In the genomic region with DNA sequence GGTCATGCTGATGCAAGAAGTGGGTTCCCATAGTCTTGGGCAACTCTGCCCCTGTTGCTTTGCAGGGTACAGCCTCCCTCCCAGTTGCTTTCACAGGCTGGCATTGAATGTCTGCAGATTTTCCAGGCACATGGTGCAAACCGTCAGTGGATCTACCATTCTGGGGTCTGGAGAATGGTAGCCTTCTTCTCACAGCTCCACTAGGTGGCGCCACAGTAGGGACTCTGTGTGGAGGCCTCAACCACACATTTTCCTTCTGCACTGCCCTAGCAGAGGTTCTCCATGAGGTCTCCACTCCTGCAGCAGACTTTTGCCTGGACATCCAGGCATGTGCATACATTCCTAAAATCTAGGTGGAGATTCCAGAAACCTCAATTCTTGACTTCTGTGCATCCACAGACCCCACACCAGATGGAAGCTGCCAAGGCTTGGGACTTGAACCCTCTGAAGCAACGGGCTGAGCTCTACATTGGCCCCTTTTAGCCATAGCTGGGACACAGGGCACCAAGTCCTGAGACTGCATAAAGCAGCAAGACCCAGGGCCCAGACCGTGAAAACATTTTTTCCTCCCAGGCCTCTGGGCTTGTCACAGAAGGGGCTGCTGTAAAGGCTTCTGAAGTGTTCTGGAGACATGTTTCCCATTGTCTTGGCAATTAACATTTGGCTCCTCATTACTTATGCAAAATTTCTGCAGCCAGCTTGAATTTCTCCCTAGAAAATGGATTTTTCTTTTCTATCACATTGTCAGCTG, we compare ENCODE assay signal across 14 cellular contexts.
A peak's percentile ranks its signal among the peaks of the same experiment; 100 is the strongest.
DNase-seq lines count a peak whose midpoint lies in the region; ATAC-seq, FAIRE-seq and TF ChIP-seq lines count a peak whose summit lies in the region.
"Had no signal": no experiment of that assay in that cellular context is flagged by ENCODE, and none has a peak within 500 bp of the region (broad histone marks: within the 10 kb centered on the region; RNA-seq: fewer than 3 reads in every experiment).

No MANE protein-coding gene starts in this region.

- ATAC-seq in activated T-cell treated with anti-CD3 and anti-CD28 coated beads, Interleukin-2, amount 50 U/mL, for 72 hours (replicated peaks in 1 of 2) = no peak
- ATAC-seq in activated T-cell treated with anti-CD3 and anti-CD28 coated beads, Interleukin-2, amount 50 U/mL, for 4 hours = no peak
- ATAC-seq in K562 = no peak
- no peak for ATAC-seq in omental fat pad (ENCODE audit: low FRiP score)
- ATAC-seq: GM12878 had no signal

- no peak overlapping the region for H3K4me2 ChIP-seq in K562 (ENCODE audit: insufficient read depth, low read length)
- H3K4me2 ChIP-seq: BLaER1 treated with 17β-estradiol and CSF1 and Interleukin-3, amounts not matched to agents 10 nM and 100 nM had no signal

- no peak overlapping the region for H3K4me3 Mint-ChIP-seq in activated T-cell treated with anti-CD3 and anti-CD28 coated beads, Interleukin-2, amount 50 U/mL, for 72 hours
- no peak overlapping the region for H3K4me3 Mint-ChIP-seq in activated T-cell treated with anti-CD3 and anti-CD28 coated beads, Interleukin-2, amount 50 U/mL, for 4 hours

- TF ChIP-seq RAD21 in K562 (CRISPR knock-in tag; conservative IDR thresholded peaks at IDR 0.05 in 1 of 2, IDR thresholded peaks at IDR 0.05 in 1 of 2) = no peak; a peak in 1 of 4 replicates

- intact Hi-C loops in K562 (cut with micrococcal nuclease) = loop anchor here (10.0 kb wide), 1 partner anchor 522 kb away; no protein-coding TSS in a partner anchor

- no peaks in the 10 kb centered on the region for H4K20me1 ChIP-seq in K562 (replicated peaks; ENCODE audit: control insufficient read depth, insufficient read depth, low read length)
- H4K20me1 ChIP-seq: BLaER1 treated with 17β-estradiol and CSF1 and Interleukin-3, amounts not matched to agents 10 nM and 100 nM had no signal

- 0% methylated on average over 4 of the region's 4 CpGs for WGBS in K562 (ENCODE audit: insufficient coverage, low coverage, missing lambda C conversion rate)
- WGBS in small intestine, 3 donors = 64 to 79% (median 79%) methylated on average over 4 of the region's 4 CpGs

- no peaks in the 10 kb centered on the region for H3K36me3 ChIP-seq in K562 (ENCODE audit: control insufficient read depth, insufficient read depth, low read length)
- H3K36me3 ChIP-seq in small intestine (ENCODE audit: control insufficient read depth in 2 of 2, insufficient read depth in 2 of 2, low read length in 2 of 2) = no peaks in the 10 kb centered on the region
- H3K36me3 ChIP-seq: BLaER1 treated with 17β-estradiol and CSF1 and Interleukin-3, amounts not matched to agents 10 nM and 100 nM; spleen had no signal

- no peaks in the 10 kb centered on the region for H3K9me1 ChIP-seq in K562 (ENCODE audit: control insufficient read depth, insufficient read depth, low read length)

- H3K9me3 ChIP-seq in K562 (replicated peaks; ENCODE audit: control insufficient read depth, insufficient read depth, low read depth, low read length) (no peaks in the 10 kb centered on the region), small intestine (ENCODE audit: control insufficient read depth, low read depth) (peaks cover 1% of the 10 kb centered on the region)

- H3K4me1 Mint-ChIP-seq in activated T-cell treated with anti-CD3 and anti-CD28 coated beads, Interleukin-2, amount 50 U/mL, for 72 hours (ENCODE audit: low read depth) = no peaks in the 10 kb centered on the region
- H3K4me1 Mint-ChIP-seq in activated T-cell treated with anti-CD3 and anti-CD28 coated beads, Interleukin-2, amount 50 U/mL, for 4 hours (ENCODE audit: low read depth) = no peaks in the 10 kb centered on the region

- in situ Hi-C loops in K562 (cut with MboI) (no loop called here), KBM-7 (cut with MboI; ENCODE audit: low pct_unique_long_range_greater_than_20kb, low sequenced_read_pairs) (no loop called here)

- TF ChIP-seq EP300 in K562 (IDR thresholded peaks at IDR 0.05; ENCODE audit: low read length) = no peak

- no peak for TF ChIP-seq POLR2A in K562 (conservative IDR thresholded peaks at IDR 0.05)

- no peak overlapping the region for H2AFZ ChIP-seq in K562 (ENCODE audit: low read depth, low read length)

- no peak overlapping the region for H3K4me3 ChIP-seq in Jurkat, Clone E6-1 (ENCODE audit: low read length)
- H3K4me3 ChIP-seq in K562 (no peak overlapping the region), small intestine (ENCODE audit: low read depth in 1 of 2, low read length in 2 of 2) (no peak overlapping the region)
- H3K4me3 ChIP-seq: BLaER1 treated with 17β-estradiol and CSF1 and Interleukin-3, amounts not matched to agents 10 nM and 100 nM; GM12878; spleen had no signal

- TF ChIP-seq CTCF in K562 (IDR thresholded peaks at IDR 0.05 in 2 of 3, conservative IDR thresholded peaks at IDR 0.05 in 1 of 3; ENCODE audit: insufficient read depth in 2 of 3, low read depth in 1 of 3, low read length in 3 of 3) = 0 out of 6 replicates have a peak, but pooled peaks of 2 of the 3 experiments have one; percentile 7 to 25
- no peak for TF ChIP-seq CTCF in omental fat pad (IDR thresholded peaks at IDR 0.05)

- no peak overlapping the region for H3K9ac ChIP-seq in K562 (ENCODE audit: insufficient read depth in 1 of 2, low read depth in 2 of 2, low read length in 2 of 2)
- H3K9ac ChIP-seq: BLaER1 treated with 17β-estradiol and CSF1 and Interleukin-3, amounts not matched to agents 10 nM and 100 nM had no signal

- peaks cover 0 to 2% of the 10 kb centered on the region in 2 donors for H3K36me3 Mint-ChIP-seq in activated T-cell treated with anti-CD3 and anti-CD28 coated beads, Interleukin-2, amount 50 U/mL, for 72 hours (ENCODE audit: insufficient read depth in 2 of 2)
- H3K36me3 Mint-ChIP-seq in activated T-cell treated with anti-CD3 and anti-CD28 coated beads, Interleukin-2, amount 50 U/mL, for 4 hours (ENCODE audit: insufficient read depth) = no peaks in the 10 kb centered on the region

- POLR2A ChIA-PET in K562 (lab: Yijun Ruan, JAX) = no interaction called here

- BruUV-seq in K562 (replicated peaks; lab: Mats Ljungman, UMichigan) = no TSS peak

- H3K27ac ChIP-seq in K562 (ENCODE audit: extremely low read depth, low read depth, low read length) (no peak overlapping the region), small intestine (ENCODE audit: low read depth in 1 of 2, low read length in 1 of 2) (no peak overlapping the region)
- H3K27ac ChIP-seq: BLaER1 treated with 17β-estradiol and CSF1 and Interleukin-3, amounts not matched to agents 10 nM and 100 nM; RWPE1; spleen had no signal

- DNase-seq in activated T-cell treated with anti-CD3 and anti-CD28 coated beads, Interleukin-2, amount 50 U/mL, for 72 hours = peak; percentile 1 to 2
- DNase-seq in activated T-cell treated with anti-CD3 and anti-CD28 coated beads, Interleukin-2, amount 50 U/mL, for 4 hours = no peak
- peak; percentile 19 for DNase-seq in Jurkat, Clone E6-1 (ENCODE audit: low read depth, low spot score)
- DNase-seq in K562 (ENCODE audit: extremely low read depth in 1 of 4, low spot score in 3 of 4) = peak in 1 of 4 experiments; percentile 20
- peak; percentile 3 for DNase-seq in small intestine
- no peak for DNase-seq in GDM1 (lab: John Stamatoyannopoulos, UW)
- DNase-seq in KBM-7 = no peak
- DNase-seq in omental fat pad (ENCODE audit: low spot score) = no peak
- DNase-seq: effector memory CD4-positive, alpha-beta T cell; NCI-H187; spleen had no signal

- CTCF ChIA-PET in K562 (lab: Yijun Ruan, JAX; ENCODE audit: low intra/inter-chr PET ratio) = no interaction called here

- FAIRE-seq in K562 (lab: Jason Lieb, UNC) (no peak), small intestine (lab: Jason Lieb, UNC) (no peak)
- FAIRE-seq: GM12878 had no signal

- no peak overlapping the region for H3K27ac Mint-ChIP-seq in activated T-cell treated with anti-CD3 and anti-CD28 coated beads, Interleukin-2, amount 50 U/mL, for 72 hours

- H3K27me3 Mint-ChIP-seq in activated T-cell treated with anti-CD3 and anti-CD28 coated beads, Interleukin-2, amount 50 U/mL, for 72 hours (ENCODE audit: low read depth) = no peaks in the 10 kb centered on the region
- no peaks in the 10 kb centered on the region for H3K27me3 Mint-ChIP-seq in activated T-cell treated with anti-CD3 and anti-CD28 coated beads, Interleukin-2, amount 50 U/mL, for 4 hours (ENCODE audit: low read depth)

- H3K27me3 ChIP-seq in K562 (ENCODE audit: control insufficient read depth in 2 of 2, insufficient read depth in 2 of 2, low read length in 2 of 2) = no peaks in the 10 kb centered on the region
- H3K27me3 ChIP-seq in small intestine (ENCODE audit: control insufficient read depth in 2 of 2, insufficient read depth in 2 of 2, low read length in 2 of 2) = no peaks in the 10 kb centered on the region
- H3K27me3 ChIP-seq: BLaER1 treated with 17β-estradiol and CSF1 and Interleukin-3, amounts not matched to agents 10 nM and 100 nM; spleen had no signal

- peaks cover 4 to 13% of the 10 kb centered on the region in 2 donors for H3K9me3 Mint-ChIP-seq in activated T-cell treated with anti-CD3 and anti-CD28 coated beads, Interleukin-2, amount 50 U/mL, for 72 hours
- H3K9me3 Mint-ChIP-seq in activated T-cell treated with anti-CD3 and anti-CD28 coated beads, Interleukin-2, amount 50 U/mL, for 4 hours = peaks cover 20% of the 10 kb centered on the region

- H3K79me2 ChIP-seq in K562 (ENCODE audit: control insufficient read depth, insufficient read depth, low read length) = no peaks in the 10 kb centered on the region

- H3K4me1 ChIP-seq in K562 (replicated peaks in 1 of 2; ENCODE audit: control insufficient read depth in 2 of 2, insufficient read depth in 2 of 2, low read length in 2 of 2) (no peaks in the 10 kb centered on the region), small intestine (ENCODE audit: control insufficient read depth in 2 of 2, insufficient read depth in 1 of 2, low read depth in 1 of 2, low read length in 1 of 2) (no peaks in the 10 kb centered on the region)
- H3K4me1 ChIP-seq: spleen had no signal

TF ChIP-seq in K562, 482 proteins besides CTCF, POLR2A, EP300 and RAD21 (continues in another document):
- TF ChIP-seq, protein P1, sequence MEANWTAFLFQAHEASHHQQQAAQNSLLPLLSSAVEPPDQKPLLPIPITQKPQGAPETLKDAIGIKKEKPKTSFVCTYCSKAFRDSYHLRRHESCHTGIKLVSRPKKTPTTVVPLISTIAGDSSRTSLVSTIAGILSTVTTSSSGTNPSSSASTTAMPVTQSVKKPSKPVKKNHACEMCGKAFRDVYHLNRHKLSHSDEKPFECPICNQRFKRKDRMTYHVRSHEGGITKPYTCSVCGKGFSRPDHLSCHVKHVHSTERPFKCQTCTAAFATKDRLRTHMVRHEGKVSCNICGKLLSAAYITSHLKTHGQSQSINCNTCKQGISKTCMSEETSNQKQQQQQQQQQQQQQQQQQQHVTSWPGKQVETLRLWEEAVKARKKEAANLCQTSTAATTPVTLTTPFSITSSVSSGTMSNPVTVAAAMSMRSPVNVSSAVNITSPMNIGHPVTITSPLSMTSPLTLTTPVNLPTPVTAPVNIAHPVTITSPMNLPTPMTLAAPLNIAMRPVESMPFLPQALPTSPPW (CRISPR knock-in tag; IDR thresholded peaks at IDR 0.05) = no peak
- TF ChIP-seq HMG20B (CRISPR knock-in tag; IDR thresholded peaks at IDR 0.05) (no peak), TRIM28 (IDR thresholded peaks at IDR 0.05) (no peak)

Comparison
In these comparisons a context has a peak if more than half of its experiments do, and no peak if none do; other contexts are left out.
1. DNase-seq: peak in activated T-cell treated with anti-CD3 and anti-CD28 coated beads, Interleukin-2, amount 50 U/mL, for 72 hours (2 of 2), Jurkat, Clone E6-1 (single experiment) and small intestine (single experiment); none in activated T-cell treated with anti-CD3 and anti-CD28 coated beads, Interleukin-2, amount 50 U/mL, for 4 hours (single experiment), GDM1 (single experiment), KBM-7 (single experiment) and omental fat pad (single experiment).
2. CTCF ChIP-seq: peak in K562 (2 of 3); none in omental fat pad (0 of 3).